ENCODE assay signal across 33 cellular contexts in the genomic region with DNA sequence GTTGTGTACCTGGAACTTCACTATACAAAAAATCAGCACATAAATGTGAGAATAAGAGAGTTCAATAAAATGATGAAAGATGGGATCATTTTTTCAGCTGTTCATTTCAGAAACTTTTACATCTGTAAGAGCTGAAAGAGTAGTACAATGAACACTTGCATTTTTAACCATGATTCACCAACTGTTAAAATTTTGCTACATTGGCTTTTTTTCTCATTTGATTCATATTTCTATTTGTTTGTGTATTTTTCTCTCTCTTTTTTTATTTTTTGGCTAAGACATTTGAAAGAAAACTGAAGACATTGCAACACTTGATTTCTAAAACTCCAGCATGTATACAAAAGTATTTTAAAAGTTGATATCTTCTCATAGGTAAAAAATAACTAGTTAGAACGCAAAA.
"Had no signal": no experiment of that assay in that cellular context is flagged by ENCODE, and none has a peak within 500 bp of the region (broad histone marks: within the 10 kb centered on the region; RNA-seq: fewer than 3 reads in every experiment).

No MANE protein-coding gene starts in this region.

- H3K27ac ChIP-seq: adrenal gland, body of pancreas, brain microvascular endothelial cell, breast epithelium, VCaP had no signal

- DNase-seq: activated B cell treated with CpG ODN at 0.5 μM for 24 hours; activated CD4-positive, alpha-beta memory T cell treated with anti-CD3 and anti-CD28 coated beads for 36 hours; activated CD4-positive, alpha-beta T cell treated with anti-CD3 and anti-CD28 coated beads for 4 hours; activated CD4-positive, alpha-beta T cell treated with anti-CD3 and anti-CD28 coated beads, Interleukin-2, amount 10 ng/mL, durations not matched to agents 24 days and 14 days; activated CD4-positive, alpha-beta T cell treated with anti-CD3 and anti-CD28 coated beads, Interleukin-2, amount 50 U/mL, for 1 hour; activated CD4-positive, alpha-beta T cell treated with anti-CD3 and anti-CD28 coated beads, Interleukin-2, amount 50 U/mL, for 4 hours; activated CD4-positive, CD25-positive, alpha-beta regulatory T cell treated with anti-CD3 and anti-CD28 coated beads, Interleukin-2, amount 50 U/mL, for 72 hours; activated CD8-positive, alpha-beta memory T cell treated with anti-CD3 and anti-CD28 coated beads, Interleukin-2, amount 50 U/mL, for 4 hours; activated CD8-positive, alpha-beta T cell treated with anti-CD3 and anti-CD28 coated beads for 36 hours; activated effector memory CD4-positive, alpha-beta T cell treated with anti-CD3 and anti-CD28 coated beads, Interleukin-2, amount 50 U/mL, for 16 hours; activated gamma-delta T cell treated with Interleukin-2 at 50 U/mL for 16 hours; activated naive CD4-positive, alpha-beta T cell; activated naive CD4-positive, alpha-beta T cell treated with anti-CD3 and anti-CD28 coated beads for 36 hours; activated naive CD4-positive, alpha-beta T cell treated with anti-CD3 and anti-CD28 coated beads, Interleukin-2, amount 50 U/mL, for 16 hours; activated naive CD8-positive, alpha-beta T cell treated with anti-CD3 and anti-CD28 coated beads for 36 hours; activated T-cell treated with anti-CD3 and anti-CD28 coated beads for 4 hours; activated T-cell treated with anti-CD3 and anti-CD28 coated beads, Interleukin-2, amount 50 U/mL, for 1 hour; activated T-cell treated with anti-CD3 and anti-CD28 coated beads, Interleukin-2, amount 50 U/mL, for 4 hours; activated T-cell treated with anti-CD3 and anti-CD28 coated beads, Interleukin-2, amount 50 U/mL, for 72 hours; adrenal gland; amniotic stem cell; aorta; body of pancreas; brain microvascular endothelial cell; central memory CD4-positive, alpha-beta T cell; T-helper 2 cell; T-helper 9 cell had no signal

- H3K9me3 ChIP-seq: adrenal gland, body of pancreas, breast epithelium had no signal

- H3K36me3 ChIP-seq: adrenal gland, brain microvascular endothelial cell, breast epithelium had no signal

- H3K27me3 ChIP-seq: body of pancreas, brain microvascular endothelial cell, breast epithelium had no signal

- FAIRE-seq: astrocyte, TTC549 had no signal

- H3K4me1 ChIP-seq: adrenal gland, body of pancreas, breast epithelium had no signal

- H3K4me3 ChIP-seq: adrenal gland, body of pancreas, breast epithelium had no signal

- ATAC-seq: activated CD8-positive, alpha-beta T cell treated with anti-CD3 and anti-CD28 coated beads for 36 hours; activated naive CD4-positive, alpha-beta T cell treated with anti-CD3 and anti-CD28 coated beads, Interleukin-2, amount 50 U/mL, for 72 hours; activated T-cell treated with anti-CD3 and anti-CD28 coated beads, Interleukin-2, amount 50 U/mL, for 4 hours; activated T-cell treated with anti-CD3 and anti-CD28 coated beads, Interleukin-2, amount 50 U/mL, for 72 hours; activated T-helper 17 cell treated with anti-CD3 and anti-CD28 coated beads, Interleukin-2, amount 50 U/mL, for 72 hours; body of pancreas had no signal
